ENCODE assay signal across 8 cellular contexts in genomic region chr12:24728366-24728765, GRCh38.
A peak's percentile ranks its signal among the peaks of the same experiment; 100 is the strongest.
DNase-seq lines count a peak whose midpoint lies in the region; ATAC-seq, FAIRE-seq and TF ChIP-seq lines count a peak whose summit lies in the region.

No MANE protein-coding gene starts in this region.

- no peak overlapping the region for H3K4me3 Mint-ChIP-seq in mesothelial cell of epicardium

- DNase-seq in SIG-M5 treated with dmso at 0.1 percent for 504 hours (lab: John Stamatoyannopoulos, UW; ENCODE audit: unreplicated experiment): peak; percentile 31
- DNase-seq in SIG-M5 (lab: John Stamatoyannopoulos, UW): no peak
- peak; percentile 63 for DNase-seq in astrocyte of the hippocampus (ENCODE audit: low read depth, low spot score)
- DNase-seq in mesothelial cell of epicardium (ENCODE audit: low spot score in 2 of 2, unreplicated experiment in 2 of 2): no peak
- DNase-seq in GM12892 (ENCODE audit: insufficient read length): no peak

- no peak overlapping the region for H3K27ac Mint-ChIP-seq in mesothelial cell of epicardium

- H3K4me1 Mint-ChIP-seq in mesothelial cell of epicardium: peaks cover 20% of the 10 kb centered on the region

- H3K27me3 Mint-ChIP-seq in mesothelial cell of epicardium (ENCODE audit: low read depth): no peaks in the 10 kb centered on the region

- no peaks in the 10 kb centered on the region for H3K36me3 Mint-ChIP-seq in mesothelial cell of epicardium

- peak; percentile 35; the same call in 1 of the 2 replicates for TF ChIP-seq CTCF in LNCAP (IDR thresholded peaks at IDR 0.05)
- peak; percentile 59 for TF ChIP-seq CTCF in mesothelial cell of epicardium (IDR thresholded peaks at IDR 0.05; ENCODE audit: unreplicated experiment)

- FAIRE-seq in GM12892 (lab: Jason Lieb, UNC): no peak

- no peak for ATAC-seq in GM18520 (IDR thresholded peaks at IDR 0.05; ENCODE audit: unreplicated experiment)
- ATAC-seq in HG03135 (IDR thresholded peaks at IDR 0.05; ENCODE audit: unreplicated experiment): no peak

- no peak for TF ChIP-seq POLR2A in GM12892 (IDR thresholded peaks at IDR 0.05; ENCODE audit: low read depth, low read length)

- H3K9me3 Mint-ChIP-seq in mesothelial cell of epicardium: no peaks in the 10 kb centered on the region

Comparison
In these comparisons a context has a peak if more than half of its experiments do, and no peak if none do; other contexts are left out.
1. DNase-seq: peak in SIG-M5 treated with dmso at 0.1 percent for 504 hours (single experiment) and astrocyte of the hippocampus (single experiment); none in SIG-M5 (single experiment), mesothelial cell of epicardium (0 of 2) and GM12892 (single experiment).